Comparison of ENCODE assay signal across 21 cellular contexts in genomic region chr12:26277511-26278246, GRCh38.
DNase-seq lines count a peak whose midpoint lies in the region; ATAC-seq and TF ChIP-seq lines count a peak whose summit lies in the region.
"Had no signal": no experiment of that assay in that cellular context is flagged by ENCODE, and none has a peak within 500 bp of the region (broad histone marks: within the 10 kb centered on the region; RNA-seq: fewer than 3 reads in every experiment).

No MANE protein-coding gene starts in this region.

- CTCF ChIA-PET in activated naive CD4-positive, alpha-beta T cell treated with anti-CD3 and anti-CD28 coated beads, Interleukin-2, amount 10 ng/mL, durations not matched to agents 7 days and 5 days (lab: Charles Lee): no interaction called here

- DNase-seq in NOMO-1 treated with DMSO at 0.1 percent for 48 hours (lab: John Stamatoyannopoulos, UW; ENCODE audit: unreplicated experiment) (peak; percentile 9), NOMO-1 (lab: John Stamatoyannopoulos, UW; ENCODE audit: unreplicated experiment in 2 of 2) (no peak), fibroblast of gingiva (ENCODE audit: low read depth) (peak; percentile 67), smooth muscle cell (lab: John Stamatoyannopoulos, UW; ENCODE audit: unreplicated experiment) (no peak), COR-L47 (lab: John Stamatoyannopoulos, UW) (no peak)
- no peak for DNase-seq in activated naive CD4-positive, alpha-beta T cell treated with anti-CD3 and anti-CD28 coated beads, Interleukin-2, amount 10 ng/mL, durations not matched to agents 7 days and 5 days
- DNase-seq: activated CD4-positive, alpha-beta T cell treated with anti-CD3 and anti-CD28 coated beads for 48 hours; activated CD8-positive, alpha-beta memory T cell treated with anti-CD3 and anti-CD28 coated beads, Interleukin-2, amount 50 U/mL, for 48 hours; activated gamma-delta T cell treated with Interleukin-2 at 50 U/mL for 16 hours; CD4-positive, alpha-beta T cell; DMS79; left lung; NCI-H187; NCI-H446 treated with DMSO at 0.1 percent for 48 hours; SJCRH30; upper lobe of left lung had no signal

- H3K27ac ChIP-seq in OCI-LY3 (ENCODE audit: low read length) (no peak overlapping the region), smooth muscle cell (ENCODE audit: low read depth) (peak overlapping the region; percentile 80)
- H3K27ac ChIP-seq: left lung, parathyroid adenoma, SJCRH30, upper lobe of left lung had no signal

- H3K4me1 ChIP-seq in OCI-LY3 (ENCODE audit: low read length) (peaks cover 39% of the 10 kb centered on the region), smooth muscle cell (ENCODE audit: low read depth) (peaks cover 9% of the 10 kb centered on the region)

- H3K36me3 ChIP-seq in OCI-LY3 (replicated peaks; ENCODE audit: low read depth, low read length) (no peaks in the 10 kb centered on the region), smooth muscle cell (ENCODE audit: low read depth) (no peaks in the 10 kb centered on the region)
- H3K36me3 ChIP-seq: left lung, SJCRH30, upper lobe of left lung had no signal

- H3F3A ChIP-seq in smooth muscle cell (ENCODE audit: low read depth): peaks cover 19% of the 10 kb centered on the region

- no peak overlapping the region for H3K4me3 Mint-ChIP-seq in activated naive CD4-positive, alpha-beta T cell treated with anti-CD3 and anti-CD28 coated beads, Interleukin-2, amount 10 ng/mL, durations not matched to agents 7 days and 5 days
- H3K4me3 Mint-ChIP-seq: CD4-positive, alpha-beta T cell; T-helper 2 cell treated with Interferon-gamma antibody and Interleukin-4, amounts not matched to agents 5 μg/mL and 100 μg/mL, for 36 hours had no signal

- no peak overlapping the region for H3K9ac ChIP-seq in OCI-LY3 (ENCODE audit: low read length)
- H3K9ac ChIP-seq in smooth muscle cell (ENCODE audit: low read depth): peak overlapping the region; percentile 39
- H3K9ac ChIP-seq: parathyroid adenoma had no signal

- TF ChIP-seq CTCF in OCI-LY3 (IDR thresholded peaks at IDR 0.05; ENCODE audit: low read depth, low read length) (no peak), smooth muscle cell (IDR thresholded peaks at IDR 0.05; ENCODE audit: borderline replicate concordance, insufficient read depth, poor library complexity, severe bottlenecking) (no peak)

- H3K27ac Mint-ChIP-seq in activated naive CD4-positive, alpha-beta T cell treated with anti-CD3 and anti-CD28 coated beads, Interleukin-2, amount 10 ng/mL, durations not matched to agents 7 days and 5 days: no peak overlapping the region
- H3K27ac Mint-ChIP-seq: CD4-positive, alpha-beta T cell; T-helper 2 cell treated with Interferon-gamma antibody and Interleukin-4, amounts not matched to agents 5 μg/mL and 100 μg/mL, for 36 hours had no signal

- H3K4me2 ChIP-seq in OCI-LY3 (ENCODE audit: low read length) (peak overlapping the region; percentile 28; the same call in 1 of the 2 replicates), smooth muscle cell (no peak overlapping the region)

- H3K79me2 ChIP-seq in OCI-LY3 (ENCODE audit: low read length) (no peaks in the 10 kb centered on the region), smooth muscle cell (ENCODE audit: low read depth) (no peaks in the 10 kb centered on the region)
- H3K79me2 ChIP-seq: parathyroid adenoma had no signal

- H3K4me3 ChIP-seq in OCI-LY3 (ENCODE audit: low read length): no peak overlapping the region
- no peak overlapping the region for H3K4me3 ChIP-seq in smooth muscle cell
- H3K4me3 ChIP-seq: left lung, SJCRH30, skin epidermis, upper lobe of left lung had no signal

- no peaks in the 10 kb centered on the region for H4K20me1 ChIP-seq in OCI-LY3 (ENCODE audit: insufficient read depth, low read length)
- no peaks in the 10 kb centered on the region for H4K20me1 ChIP-seq in smooth muscle cell (ENCODE audit: low read depth)

- no peaks in the 10 kb centered on the region for H3K36me3 Mint-ChIP-seq in activated naive CD4-positive, alpha-beta T cell treated with anti-CD3 and anti-CD28 coated beads, Interleukin-2, amount 10 ng/mL, durations not matched to agents 7 days and 5 days

- H2AFZ ChIP-seq in OCI-LY3 (ENCODE audit: low read depth, low read length) (no peak overlapping the region), smooth muscle cell (ENCODE audit: low read depth) (no peak overlapping the region)
- H2AFZ ChIP-seq: parathyroid adenoma had no signal

- H3K9me3 ChIP-seq in OCI-LY3 (ENCODE audit: insufficient read depth, low read length) (no peaks in the 10 kb centered on the region), smooth muscle cell (replicated peaks; ENCODE audit: low read depth) (no peaks in the 10 kb centered on the region)
- H3K9me3 ChIP-seq: left lung, SJCRH30, upper lobe of left lung had no signal

- H3K27me3 Mint-ChIP-seq in activated naive CD4-positive, alpha-beta T cell treated with anti-CD3 and anti-CD28 coated beads, Interleukin-2, amount 10 ng/mL, durations not matched to agents 7 days and 5 days: peaks cover 10% of the 10 kb centered on the region
- H3K27me3 Mint-ChIP-seq: CD4-positive, alpha-beta T cell had no signal

- peaks cover 13% of the 10 kb centered on the region for H3K27me3 ChIP-seq in OCI-LY3 (ENCODE audit: low read depth, low read length)
- H3K27me3 ChIP-seq in smooth muscle cell (ENCODE audit: low read depth): no peaks in the 10 kb centered on the region
- H3K27me3 ChIP-seq: left lung, SJCRH30, upper lobe of left lung had no signal

- H3K4me1 Mint-ChIP-seq in activated naive CD4-positive, alpha-beta T cell treated with anti-CD3 and anti-CD28 coated beads, Interleukin-2, amount 10 ng/mL, durations not matched to agents 7 days and 5 days: peaks cover 7% of the 10 kb centered on the region

- 49% methylated on average over 16 of the region's 16 CpGs for WGBS in smooth muscle cell (ENCODE audit: low lambda C conversion rate)

- no peak for ATAC-seq in GM21390 (IDR thresholded peaks at IDR 0.05; ENCODE audit: unreplicated experiment)
- ATAC-seq: left lung had no signal

- no peaks in the 10 kb centered on the region for H3K9me3 Mint-ChIP-seq in activated naive CD4-positive, alpha-beta T cell treated with anti-CD3 and anti-CD28 coated beads, Interleukin-2, amount 10 ng/mL, durations not matched to agents 7 days and 5 days
- H3K9me3 Mint-ChIP-seq: CD4-positive, alpha-beta T cell; T-helper 2 cell treated with Interferon-gamma antibody and Interleukin-4, amounts not matched to agents 5 μg/mL and 100 μg/mL, for 36 hours had no signal

Comparison
In these comparisons a context has a peak if more than half of its experiments do, and no peak if none do; other contexts are left out.
1. DNase-seq: peak in NOMO-1 treated with DMSO at 0.1 percent for 48 hours (single experiment) and fibroblast of gingiva (single experiment); none in NOMO-1 (0 of 2), smooth muscle cell (single experiment), COR-L47 (single experiment) and activated naive CD4-positive, alpha-beta T cell treated with anti-CD3 and anti-CD28 coated beads, Interleukin-2, amount 10 ng/mL, durations not matched to agents 7 days and 5 days (single experiment).